ENCODE assay signal across 1 cellular context in the genomic region with DNA sequence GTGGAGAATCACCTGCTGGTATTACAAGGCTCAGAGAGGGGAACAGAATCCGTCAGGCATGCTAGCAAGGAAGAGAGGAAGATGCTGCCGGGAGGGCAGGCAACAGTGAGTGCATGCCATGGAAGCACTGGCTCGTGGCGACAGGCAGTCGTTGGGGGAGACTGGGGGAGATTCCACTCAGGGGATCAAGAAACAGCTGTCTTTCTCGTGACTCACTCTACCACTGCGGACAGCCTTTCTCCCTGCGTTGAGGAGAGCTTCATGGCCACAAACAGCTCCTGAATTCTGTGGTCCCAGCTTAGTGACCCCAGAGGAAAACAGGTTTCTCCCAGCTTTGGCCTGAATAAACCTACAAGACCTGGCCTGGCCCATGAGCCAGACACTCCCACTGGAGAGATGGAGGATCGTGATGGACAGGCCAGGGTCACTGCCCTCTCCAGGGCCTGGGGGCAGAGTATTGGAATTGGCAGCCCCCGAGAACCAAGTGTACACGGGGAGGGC.
TF ChIP-seq lines count a peak whose summit lies in the region.

No MANE protein-coding gene starts in this region.

TF ChIP-seq in GM23338, 12 proteins besides CTCF, POLR2A, EP300 and RAD21:
- TF ChIP-seq, protein P1, sequence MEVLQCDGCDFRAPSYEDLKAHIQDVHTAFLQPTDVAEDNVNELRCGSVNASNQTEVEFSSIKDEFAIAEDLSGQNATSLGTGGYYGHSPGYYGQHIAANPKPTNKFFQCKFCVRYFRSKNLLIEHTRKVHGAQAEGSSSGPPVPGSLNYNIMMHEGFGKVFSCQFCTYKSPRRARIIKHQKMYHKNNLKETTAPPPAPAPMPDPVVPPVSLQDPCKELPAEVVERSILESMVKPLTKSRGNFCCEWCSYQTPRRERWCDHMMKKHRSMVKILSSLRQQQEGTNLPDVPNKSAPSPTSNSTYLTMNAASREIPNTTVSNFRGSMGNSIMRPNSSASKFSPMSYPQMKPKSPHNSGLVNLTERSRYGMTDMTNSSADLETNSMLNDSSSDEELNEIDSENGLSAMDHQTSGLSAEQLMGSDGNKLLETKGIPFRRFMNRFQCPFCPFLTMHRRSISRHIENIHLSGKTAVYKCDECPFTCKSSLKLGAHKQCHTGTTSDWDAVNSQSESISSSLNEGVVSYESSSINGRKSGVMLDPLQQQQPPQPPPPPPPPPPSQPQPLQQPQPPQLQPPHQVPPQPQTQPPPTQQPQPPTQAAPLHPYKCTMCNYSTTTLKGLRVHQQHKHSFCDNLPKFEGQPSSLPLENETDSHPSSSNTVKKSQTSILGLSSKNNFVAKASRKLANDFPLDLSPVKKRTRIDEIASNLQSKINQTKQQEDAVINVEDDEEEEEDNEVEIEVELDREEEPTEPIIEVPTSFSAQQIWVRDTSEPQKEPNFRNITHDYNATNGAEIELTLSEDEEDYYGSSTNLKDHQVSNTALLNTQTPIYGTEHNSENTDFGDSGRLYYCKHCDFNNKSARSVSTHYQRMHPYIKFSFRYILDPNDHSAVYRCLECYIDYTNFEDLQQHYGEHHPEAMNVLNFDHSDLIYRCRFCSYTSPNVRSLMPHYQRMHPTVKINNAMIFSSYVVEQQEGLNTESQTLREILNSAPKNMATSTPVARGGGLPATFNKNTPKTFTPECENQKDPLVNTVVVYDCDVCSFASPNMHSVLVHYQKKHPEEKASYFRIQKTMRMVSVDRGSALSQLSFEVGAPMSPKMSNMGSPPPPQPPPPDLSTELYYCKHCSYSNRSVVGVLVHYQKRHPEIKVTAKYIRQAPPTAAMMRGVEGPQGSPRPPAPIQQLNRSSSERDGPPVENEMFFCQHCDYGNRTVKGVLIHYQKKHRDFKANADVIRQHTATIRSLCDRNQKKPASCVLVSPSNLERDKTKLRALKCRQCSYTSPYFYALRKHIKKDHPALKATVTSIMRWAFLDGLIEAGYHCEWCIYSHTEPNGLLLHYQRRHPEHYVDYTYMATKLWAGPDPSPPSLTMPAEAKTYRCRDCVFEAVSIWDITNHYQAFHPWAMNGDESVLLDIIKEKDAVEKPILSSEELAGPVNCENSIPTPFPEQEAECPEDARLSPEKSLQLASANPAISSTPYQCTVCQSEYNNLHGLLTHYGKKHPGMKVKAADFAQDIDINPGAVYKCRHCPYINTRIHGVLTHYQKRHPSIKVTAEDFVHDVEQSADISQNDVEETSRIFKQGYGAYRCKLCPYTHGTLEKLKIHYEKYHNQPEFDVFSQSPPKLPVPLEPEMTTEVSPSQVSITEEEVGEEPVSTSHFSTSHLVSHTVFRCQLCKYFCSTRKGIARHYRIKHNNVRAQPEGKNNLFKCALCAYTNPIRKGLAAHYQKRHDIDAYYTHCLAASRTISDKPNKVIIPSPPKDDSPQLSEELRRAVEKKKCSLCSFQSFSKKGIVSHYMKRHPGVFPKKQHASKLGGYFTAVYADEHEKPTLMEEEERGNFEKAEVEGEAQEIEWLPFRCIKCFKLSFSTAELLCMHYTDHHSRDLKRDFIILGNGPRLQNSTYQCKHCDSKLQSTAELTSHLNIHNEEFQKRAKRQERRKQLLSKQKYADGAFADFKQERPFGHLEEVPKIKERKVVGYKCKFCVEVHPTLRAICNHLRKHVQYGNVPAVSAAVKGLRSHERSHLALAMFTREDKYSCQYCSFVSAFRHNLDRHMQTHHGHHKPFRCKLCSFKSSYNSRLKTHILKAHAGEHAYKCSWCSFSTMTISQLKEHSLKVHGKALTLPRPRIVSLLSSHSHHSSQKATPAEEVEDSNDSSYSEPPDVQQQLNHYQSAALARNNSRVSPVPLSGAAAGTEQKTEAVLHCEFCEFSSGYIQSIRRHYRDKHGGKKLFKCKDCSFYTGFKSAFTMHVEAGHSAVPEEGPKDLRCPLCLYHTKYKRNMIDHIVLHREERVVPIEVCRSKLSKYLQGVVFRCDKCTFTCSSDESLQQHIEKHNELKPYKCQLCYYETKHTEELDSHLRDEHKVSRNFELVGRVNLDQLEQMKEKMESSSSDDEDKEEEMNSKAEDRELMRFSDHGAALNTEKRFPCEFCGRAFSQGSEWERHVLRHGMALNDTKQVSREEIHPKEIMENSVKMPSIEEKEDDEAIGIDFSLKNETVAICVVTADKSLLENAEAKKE (CRISPR knock-in tag; IDR thresholded peaks at IDR 0.05) = no peak
- TF ChIP-seq STAT1 (IDR thresholded peaks at IDR 0.05; ENCODE audit: unreplicated experiment) (no peak), EZH2 (IDR thresholded peaks at IDR 0.05; ENCODE audit: low read depth, unreplicated experiment) (no peak), JUNB (IDR thresholded peaks at IDR 0.05; ENCODE audit: unreplicated experiment) (no peak), ZNF331 (CRISPR knock-in tag; IDR thresholded peaks at IDR 0.05; ENCODE audit: low read depth) (no peak), CREB1 (CRISPR knock-in tag; IDR thresholded peaks at IDR 0.05; ENCODE audit: low read depth) (no peak), EZH2phosphoT487 (IDR thresholded peaks at IDR 0.05; ENCODE audit: unreplicated experiment) (no peak), NANOG (IDR thresholded peaks at IDR 0.05; ENCODE audit: borderline replicate concordance) (no peak), ZNF114 (CRISPR knock-in tag; IDR thresholded peaks at IDR 0.05) (no peak), POLR2AphosphoS5 (IDR thresholded peaks at IDR 0.05; ENCODE audit: low read depth) (no peak)
- TF ChIP-seq, protein P2, sequence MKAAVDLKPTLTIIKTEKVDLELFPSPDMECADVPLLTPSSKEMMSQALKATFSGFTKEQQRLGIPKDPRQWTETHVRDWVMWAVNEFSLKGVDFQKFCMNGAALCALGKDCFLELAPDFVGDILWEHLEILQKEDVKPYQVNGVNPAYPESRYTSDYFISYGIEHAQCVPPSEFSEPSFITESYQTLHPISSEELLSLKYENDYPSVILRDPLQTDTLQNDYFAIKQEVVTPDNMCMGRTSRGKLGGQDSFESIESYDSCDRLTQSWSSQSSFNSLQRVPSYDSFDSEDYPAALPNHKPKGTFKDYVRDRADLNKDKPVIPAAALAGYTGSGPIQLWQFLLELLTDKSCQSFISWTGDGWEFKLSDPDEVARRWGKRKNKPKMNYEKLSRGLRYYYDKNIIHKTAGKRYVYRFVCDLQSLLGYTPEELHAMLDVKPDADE (IDR thresholded peaks at IDR 0.05) = no peak
- TF ChIP-seq, protein P3, sequence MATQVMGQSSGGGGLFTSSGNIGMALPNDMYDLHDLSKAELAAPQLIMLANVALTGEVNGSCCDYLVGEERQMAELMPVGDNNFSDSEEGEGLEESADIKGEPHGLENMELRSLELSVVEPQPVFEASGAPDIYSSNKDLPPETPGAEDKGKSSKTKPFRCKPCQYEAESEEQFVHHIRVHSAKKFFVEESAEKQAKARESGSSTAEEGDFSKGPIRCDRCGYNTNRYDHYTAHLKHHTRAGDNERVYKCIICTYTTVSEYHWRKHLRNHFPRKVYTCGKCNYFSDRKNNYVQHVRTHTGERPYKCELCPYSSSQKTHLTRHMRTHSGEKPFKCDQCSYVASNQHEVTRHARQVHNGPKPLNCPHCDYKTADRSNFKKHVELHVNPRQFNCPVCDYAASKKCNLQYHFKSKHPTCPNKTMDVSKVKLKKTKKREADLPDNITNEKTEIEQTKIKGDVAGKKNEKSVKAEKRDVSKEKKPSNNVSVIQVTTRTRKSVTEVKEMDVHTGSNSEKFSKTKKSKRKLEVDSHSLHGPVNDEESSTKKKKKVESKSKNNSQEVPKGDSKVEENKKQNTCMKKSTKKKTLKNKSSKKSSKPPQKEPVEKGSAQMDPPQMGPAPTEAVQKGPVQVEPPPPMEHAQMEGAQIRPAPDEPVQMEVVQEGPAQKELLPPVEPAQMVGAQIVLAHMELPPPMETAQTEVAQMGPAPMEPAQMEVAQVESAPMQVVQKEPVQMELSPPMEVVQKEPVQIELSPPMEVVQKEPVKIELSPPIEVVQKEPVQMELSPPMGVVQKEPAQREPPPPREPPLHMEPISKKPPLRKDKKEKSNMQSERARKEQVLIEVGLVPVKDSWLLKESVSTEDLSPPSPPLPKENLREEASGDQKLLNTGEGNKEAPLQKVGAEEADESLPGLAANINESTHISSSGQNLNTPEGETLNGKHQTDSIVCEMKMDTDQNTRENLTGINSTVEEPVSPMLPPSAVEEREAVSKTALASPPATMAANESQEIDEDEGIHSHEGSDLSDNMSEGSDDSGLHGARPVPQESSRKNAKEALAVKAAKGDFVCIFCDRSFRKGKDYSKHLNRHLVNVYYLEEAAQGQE (IDR thresholded peaks at IDR 0.05; ENCODE audit: unreplicated experiment) = no peak
